In the genomic region with DNA sequence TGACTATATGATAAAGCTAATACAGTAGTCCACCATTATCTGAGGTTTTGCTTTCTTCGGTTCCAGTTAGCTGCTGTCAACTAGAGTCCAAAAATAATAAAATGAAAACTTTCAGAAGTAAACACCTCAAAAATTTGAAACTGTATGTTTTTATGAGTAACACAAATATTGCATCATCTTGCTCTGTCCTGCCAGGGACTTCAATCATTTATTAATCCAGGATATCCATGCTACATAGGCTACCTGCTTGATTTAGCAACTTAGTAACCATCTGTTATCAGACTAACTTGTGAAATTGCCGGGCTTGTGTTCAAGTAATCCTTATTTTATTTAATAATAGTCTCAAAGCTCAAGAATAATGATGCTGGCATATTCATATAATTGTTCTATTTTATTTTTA, we compare ENCODE assay signal across 28 cellular contexts.
"Had no signal": no experiment of that assay in that cellular context is flagged by ENCODE, and none has a peak within 500 bp of the region (broad histone marks: within the 10 kb centered on the region; RNA-seq: fewer than 3 reads in every experiment).

No MANE protein-coding gene starts in this region.

- H3K9me3 Mint-ChIP-seq: activated CD4-positive, alpha-beta memory T cell treated with anti-CD3 and anti-CD28 coated beads, Interleukin-2, amount 10 ng/mL, durations not matched to agents 7 days and 5 days; activated CD4-positive, alpha-beta T cell treated with anti-CD3 and anti-CD28 coated beads, Interleukin-2, amount 10 ng/mL, durations not matched to agents 7 days and 5 days; dendritic cell treated with granulocyte-macrophage colony-stimulating factor and Interleukin-4, amounts not matched to agents 40 ng/mL and 50 ng/mL, for 4 days; endodermal cell; WTC11 had no signal

- H3K27ac ChIP-seq: breast epithelium, esophagus squamous epithelium, pancreas, prostate gland, testis, transverse colon had no signal

- H3K36me3 ChIP-seq: breast epithelium, esophagus squamous epithelium, pancreas, prostate gland, transverse colon had no signal

- H3K4me3 Mint-ChIP-seq: activated CD4-positive, alpha-beta memory T cell treated with anti-CD3 and anti-CD28 coated beads, Interleukin-2, amount 10 ng/mL, durations not matched to agents 7 days and 5 days; activated CD4-positive, alpha-beta T cell treated with anti-CD3 and anti-CD28 coated beads, Interleukin-2, amount 10 ng/mL, durations not matched to agents 7 days and 5 days; activated T-cell treated with anti-CD3 and anti-CD28 coated beads, Interleukin-2, amount 50 U/mL, for 24 hours; activated T-helper 17 cell treated with anti-CD3 and anti-CD28 coated beads, Interleukin-2, amount 50 U/mL, for 72 hours; dendritic cell treated with granulocyte-macrophage colony-stimulating factor and Interleukin-4, amounts not matched to agents 40 ng/mL and 50 ng/mL, for 4 days; endodermal cell; memory B cell; naive thymus-derived CD4-positive, alpha-beta T cell; stimulated activated naive B cell treated with anti-CD40 and anti-IgM and Interleukin-4, amounts not matched to agents 10 μg/mL and 1 μg/mL and 100 μg/mL, for 72 hours; WTC11 had no signal

- H3K27me3 ChIP-seq: breast epithelium, esophagus squamous epithelium, pancreas, testis, transverse colon had no signal

- H3K27ac Mint-ChIP-seq: activated CD4-positive, alpha-beta memory T cell treated with anti-CD3 and anti-CD28 coated beads, Interleukin-2, amount 10 ng/mL, durations not matched to agents 7 days and 5 days; activated CD4-positive, alpha-beta T cell treated with anti-CD3 and anti-CD28 coated beads, Interleukin-2, amount 10 ng/mL, durations not matched to agents 7 days and 5 days; activated T-cell treated with anti-CD3 and anti-CD28 coated beads, Interleukin-2, amount 50 U/mL, for 24 hours; activated T-helper 17 cell treated with anti-CD3 and anti-CD28 coated beads, Interleukin-2, amount 50 U/mL, for 72 hours; dendritic cell treated with granulocyte-macrophage colony-stimulating factor and Interleukin-4, amounts not matched to agents 40 ng/mL and 50 ng/mL, for 4 days; endodermal cell; memory B cell; naive thymus-derived CD4-positive, alpha-beta T cell; stimulated activated naive B cell treated with anti-CD40 and anti-IgM and Interleukin-4, amounts not matched to agents 10 μg/mL and 1 μg/mL and 100 μg/mL, for 72 hours; WTC11 had no signal

- DNase-seq: activated CD4-positive, alpha-beta memory T cell treated with anti-CD3 and anti-CD28 coated beads, Interleukin-2, amount 10 ng/mL, durations not matched to agents 7 days and 5 days; activated CD4-positive, alpha-beta T cell treated with anti-CD3 and anti-CD28 coated beads for 1 hour; activated CD4-positive, alpha-beta T cell treated with anti-CD3 and anti-CD28 coated beads, Interleukin-2, amount 10 ng/mL, durations not matched to agents 7 days and 5 days; activated CD8-positive, alpha-beta memory T cell treated with anti-CD3 and anti-CD28 coated beads, Interleukin-2, amount 50 U/mL, for 48 hours; activated gamma-delta T cell treated with Interleukin-2 at 50 U/mL for 16 hours; activated naive CD4-positive, alpha-beta T cell treated with anti-CD3 and anti-CD28 coated beads, Interleukin-2, amount 50 U/mL, for 16 hours; activated T-cell treated with anti-CD3 and anti-CD28 coated beads, Interleukin-2, amount 50 U/mL, for 24 hours; central memory CD4-positive, alpha-beta T cell; endodermal cell; esophagus squamous epithelium; foreskin melanocyte; glutamatergic neuron; left colon; midbrain; naive thymus-derived CD4-positive, alpha-beta T cell; pancreas; stimulated activated CD4-positive, alpha-beta T cell treated with anti-CD3 and anti-CD28 coated beads, Interleukin-15, amount 100 ng/mL, for 24 hours; stimulated activated CD4-positive, alpha-beta T cell treated with anti-CD3 and anti-CD28 coated beads, Interleukin-2, amount 100 ng/mL, for 24 hours; stimulated activated naive B cell treated with anti-CD40 and anti-IgM and Interleukin-4, amounts not matched to agents 10 μg/mL and 1 μg/mL and 100 μg/mL, for 72 hours; T-helper 1 cell; testis; transverse colon had no signal

- H3K4me1 Mint-ChIP-seq: activated CD4-positive, alpha-beta memory T cell treated with anti-CD3 and anti-CD28 coated beads, Interleukin-2, amount 10 ng/mL, durations not matched to agents 7 days and 5 days; activated CD4-positive, alpha-beta T cell treated with anti-CD3 and anti-CD28 coated beads, Interleukin-2, amount 10 ng/mL, durations not matched to agents 7 days and 5 days; activated T-helper 17 cell treated with anti-CD3 and anti-CD28 coated beads, Interleukin-2, amount 50 U/mL, for 72 hours; memory B cell; naive thymus-derived CD4-positive, alpha-beta T cell; stimulated activated naive B cell treated with anti-CD40 and anti-IgM and Interleukin-4, amounts not matched to agents 10 μg/mL and 1 μg/mL and 100 μg/mL, for 72 hours had no signal

- H3K36me3 Mint-ChIP-seq: memory B cell; stimulated activated naive B cell treated with anti-CD40 and anti-IgM and Interleukin-4, amounts not matched to agents 10 μg/mL and 1 μg/mL and 100 μg/mL, for 72 hours; WTC11 had no signal

- H3K4me3 ChIP-seq: breast epithelium, esophagus squamous epithelium, pancreas, prostate gland, testis, transverse colon had no signal

- H3K27me3 Mint-ChIP-seq: activated CD4-positive, alpha-beta memory T cell treated with anti-CD3 and anti-CD28 coated beads, Interleukin-2, amount 10 ng/mL, durations not matched to agents 7 days and 5 days; activated CD4-positive, alpha-beta T cell treated with anti-CD3 and anti-CD28 coated beads, Interleukin-2, amount 10 ng/mL, durations not matched to agents 7 days and 5 days; activated T-cell treated with anti-CD3 and anti-CD28 coated beads, Interleukin-2, amount 50 U/mL, for 24 hours; activated T-helper 17 cell treated with anti-CD3 and anti-CD28 coated beads, Interleukin-2, amount 50 U/mL, for 72 hours; dendritic cell treated with granulocyte-macrophage colony-stimulating factor and Interleukin-4, amounts not matched to agents 40 ng/mL and 50 ng/mL, for 4 days; memory B cell; naive thymus-derived CD4-positive, alpha-beta T cell; stimulated activated naive B cell treated with anti-CD40 and anti-IgM and Interleukin-4, amounts not matched to agents 10 μg/mL and 1 μg/mL and 100 μg/mL, for 72 hours had no signal

- H3K9me3 ChIP-seq: breast epithelium, esophagus squamous epithelium, pancreas, prostate gland, testis, transverse colon had no signal

- H3K4me1 ChIP-seq: breast epithelium, esophagus squamous epithelium, pancreas, prostate gland, testis, transverse colon had no signal

- ATAC-seq: activated T-helper 17 cell treated with anti-CD3 and anti-CD28 coated beads, Interleukin-2, amount 50 U/mL, for 72 hours; left colon; naive thymus-derived CD4-positive, alpha-beta T cell; stimulated activated naive B cell treated with anti-CD40 and anti-IgM and Interleukin-4, amounts not matched to agents 10 μg/mL and 1 μg/mL and 100 μg/mL, for 72 hours; WTC11 had no signal
